In the genomic region with DNA sequence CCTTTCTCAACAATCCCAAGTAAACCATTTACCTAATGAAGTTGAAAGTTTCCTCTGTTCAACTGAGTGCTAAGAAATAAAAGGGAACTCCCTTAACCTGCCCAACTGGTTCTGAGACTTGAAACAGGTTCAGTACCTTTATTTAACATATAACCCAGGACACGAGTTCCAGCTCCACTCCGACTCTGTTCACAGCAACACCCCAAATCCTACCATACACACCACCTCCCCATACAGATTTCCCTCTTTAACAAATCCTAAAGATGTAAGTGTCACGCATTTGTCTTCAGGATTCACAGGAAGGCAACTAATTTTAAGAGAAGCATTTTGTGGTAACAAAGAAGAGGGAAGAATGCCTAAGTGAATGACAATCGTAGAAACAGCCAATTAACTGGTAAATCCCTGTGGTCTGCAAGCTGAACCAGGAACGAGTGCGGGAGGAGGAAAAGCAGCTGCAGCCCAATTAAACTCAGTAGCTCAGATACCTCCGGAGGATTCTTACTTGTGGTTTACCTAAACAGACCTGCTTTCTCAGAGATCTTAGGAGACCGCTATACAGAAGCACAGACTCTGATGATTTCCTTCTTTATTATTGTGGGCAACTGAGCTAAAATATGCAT, we compare ENCODE assay signal across 1 cellular context.
TF ChIP-seq lines count a peak whose summit lies in the region.

No MANE protein-coding gene starts in this region.

TF ChIP-seq in GM23338, 12 proteins besides CTCF, POLR2A, EP300 and RAD21 (continued from another document):
- TF ChIP-seq, protein P1, sequence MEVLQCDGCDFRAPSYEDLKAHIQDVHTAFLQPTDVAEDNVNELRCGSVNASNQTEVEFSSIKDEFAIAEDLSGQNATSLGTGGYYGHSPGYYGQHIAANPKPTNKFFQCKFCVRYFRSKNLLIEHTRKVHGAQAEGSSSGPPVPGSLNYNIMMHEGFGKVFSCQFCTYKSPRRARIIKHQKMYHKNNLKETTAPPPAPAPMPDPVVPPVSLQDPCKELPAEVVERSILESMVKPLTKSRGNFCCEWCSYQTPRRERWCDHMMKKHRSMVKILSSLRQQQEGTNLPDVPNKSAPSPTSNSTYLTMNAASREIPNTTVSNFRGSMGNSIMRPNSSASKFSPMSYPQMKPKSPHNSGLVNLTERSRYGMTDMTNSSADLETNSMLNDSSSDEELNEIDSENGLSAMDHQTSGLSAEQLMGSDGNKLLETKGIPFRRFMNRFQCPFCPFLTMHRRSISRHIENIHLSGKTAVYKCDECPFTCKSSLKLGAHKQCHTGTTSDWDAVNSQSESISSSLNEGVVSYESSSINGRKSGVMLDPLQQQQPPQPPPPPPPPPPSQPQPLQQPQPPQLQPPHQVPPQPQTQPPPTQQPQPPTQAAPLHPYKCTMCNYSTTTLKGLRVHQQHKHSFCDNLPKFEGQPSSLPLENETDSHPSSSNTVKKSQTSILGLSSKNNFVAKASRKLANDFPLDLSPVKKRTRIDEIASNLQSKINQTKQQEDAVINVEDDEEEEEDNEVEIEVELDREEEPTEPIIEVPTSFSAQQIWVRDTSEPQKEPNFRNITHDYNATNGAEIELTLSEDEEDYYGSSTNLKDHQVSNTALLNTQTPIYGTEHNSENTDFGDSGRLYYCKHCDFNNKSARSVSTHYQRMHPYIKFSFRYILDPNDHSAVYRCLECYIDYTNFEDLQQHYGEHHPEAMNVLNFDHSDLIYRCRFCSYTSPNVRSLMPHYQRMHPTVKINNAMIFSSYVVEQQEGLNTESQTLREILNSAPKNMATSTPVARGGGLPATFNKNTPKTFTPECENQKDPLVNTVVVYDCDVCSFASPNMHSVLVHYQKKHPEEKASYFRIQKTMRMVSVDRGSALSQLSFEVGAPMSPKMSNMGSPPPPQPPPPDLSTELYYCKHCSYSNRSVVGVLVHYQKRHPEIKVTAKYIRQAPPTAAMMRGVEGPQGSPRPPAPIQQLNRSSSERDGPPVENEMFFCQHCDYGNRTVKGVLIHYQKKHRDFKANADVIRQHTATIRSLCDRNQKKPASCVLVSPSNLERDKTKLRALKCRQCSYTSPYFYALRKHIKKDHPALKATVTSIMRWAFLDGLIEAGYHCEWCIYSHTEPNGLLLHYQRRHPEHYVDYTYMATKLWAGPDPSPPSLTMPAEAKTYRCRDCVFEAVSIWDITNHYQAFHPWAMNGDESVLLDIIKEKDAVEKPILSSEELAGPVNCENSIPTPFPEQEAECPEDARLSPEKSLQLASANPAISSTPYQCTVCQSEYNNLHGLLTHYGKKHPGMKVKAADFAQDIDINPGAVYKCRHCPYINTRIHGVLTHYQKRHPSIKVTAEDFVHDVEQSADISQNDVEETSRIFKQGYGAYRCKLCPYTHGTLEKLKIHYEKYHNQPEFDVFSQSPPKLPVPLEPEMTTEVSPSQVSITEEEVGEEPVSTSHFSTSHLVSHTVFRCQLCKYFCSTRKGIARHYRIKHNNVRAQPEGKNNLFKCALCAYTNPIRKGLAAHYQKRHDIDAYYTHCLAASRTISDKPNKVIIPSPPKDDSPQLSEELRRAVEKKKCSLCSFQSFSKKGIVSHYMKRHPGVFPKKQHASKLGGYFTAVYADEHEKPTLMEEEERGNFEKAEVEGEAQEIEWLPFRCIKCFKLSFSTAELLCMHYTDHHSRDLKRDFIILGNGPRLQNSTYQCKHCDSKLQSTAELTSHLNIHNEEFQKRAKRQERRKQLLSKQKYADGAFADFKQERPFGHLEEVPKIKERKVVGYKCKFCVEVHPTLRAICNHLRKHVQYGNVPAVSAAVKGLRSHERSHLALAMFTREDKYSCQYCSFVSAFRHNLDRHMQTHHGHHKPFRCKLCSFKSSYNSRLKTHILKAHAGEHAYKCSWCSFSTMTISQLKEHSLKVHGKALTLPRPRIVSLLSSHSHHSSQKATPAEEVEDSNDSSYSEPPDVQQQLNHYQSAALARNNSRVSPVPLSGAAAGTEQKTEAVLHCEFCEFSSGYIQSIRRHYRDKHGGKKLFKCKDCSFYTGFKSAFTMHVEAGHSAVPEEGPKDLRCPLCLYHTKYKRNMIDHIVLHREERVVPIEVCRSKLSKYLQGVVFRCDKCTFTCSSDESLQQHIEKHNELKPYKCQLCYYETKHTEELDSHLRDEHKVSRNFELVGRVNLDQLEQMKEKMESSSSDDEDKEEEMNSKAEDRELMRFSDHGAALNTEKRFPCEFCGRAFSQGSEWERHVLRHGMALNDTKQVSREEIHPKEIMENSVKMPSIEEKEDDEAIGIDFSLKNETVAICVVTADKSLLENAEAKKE (CRISPR knock-in tag; IDR thresholded peaks at IDR 0.05) = no peak
